Comparison of ENCODE assay signal across 16 cellular contexts in genomic region chr9:129275626-129276247, GRCh38.
DNase-seq lines count a peak whose midpoint lies in the region; ATAC-seq and TF ChIP-seq lines count a peak whose summit lies in the region.
"Had no signal": no experiment of that assay in that cellular context is flagged by ENCODE, and none has a peak within 500 bp of the region (broad histone marks: within the 10 kb centered on the region; RNA-seq: fewer than 3 reads in every experiment).

No MANE protein-coding gene starts in this region.

- no peaks in the 10 kb centered on the region for H3K27me3 ChIP-seq in left lung
- no peaks in the 10 kb centered on the region for H3K27me3 ChIP-seq in aorta (ENCODE audit: control insufficient read depth in 1 of 2, insufficient read depth in 2 of 2, low read length in 1 of 2)
- H3K27me3 ChIP-seq: right atrium auricular region, tibial nerve had no signal

- H3K27ac ChIP-seq in left lung (no peak overlapping the region), aorta (ENCODE audit: low read depth in 1 of 2, low read length in 2 of 2) (no peak overlapping the region)
- H3K27ac ChIP-seq: right atrium auricular region, tibial nerve had no signal

- no peaks in the 10 kb centered on the region for H3K9me3 Mint-ChIP-seq in activated B cell treated with CpG ODN at 0.5 μM for 24 hours
- H3K9me3 Mint-ChIP-seq: activated CD8-positive, alpha-beta T cell treated with anti-CD3 and anti-CD28 coated beads for 36 hours; neural crest cell had no signal

- CTCF ChIA-PET in activated B cell treated with CpG ODN at 0.5 μM for 24 hours (lab: Charles Lee) = interaction anchor here (1.0 kb wide), 1 partner anchor 144 kb away, joined by 3 read pairs; no protein-coding TSS in a partner anchor

- H3K36me3 ChIP-seq in left lung (no peaks in the 10 kb centered on the region), aorta (ENCODE audit: control insufficient read depth in 1 of 2, insufficient read depth in 2 of 2, low read length in 1 of 2) (no peaks in the 10 kb centered on the region)
- H3K36me3 ChIP-seq: right atrium auricular region, tibial nerve had no signal

- intact Hi-C loops in cardiac septum (cut with DNase I) (no loop called here), left ventricle myocardium superior (cut with micrococcal nuclease) (no loop called here), activated B cell treated with CpG ODN at 0.5 μM for 24 hours (cut with micrococcal nuclease) (no loop called here), left lung (cut with DNase I) (no loop called here), aorta (cut with DNase I) (no loop called here)

- no peak overlapping the region for H3K4me3 ChIP-seq in left lung
- H3K4me3 ChIP-seq in aorta (ENCODE audit: low read length in 2 of 2) = no peak overlapping the region
- H3K4me3 ChIP-seq: lung, right atrium auricular region, tibial nerve had no signal

- H3K27ac Mint-ChIP-seq in activated B cell treated with CpG ODN at 0.5 μM for 24 hours = no peak overlapping the region
- H3K27ac Mint-ChIP-seq: activated CD8-positive, alpha-beta T cell treated with anti-CD3 and anti-CD28 coated beads for 36 hours had no signal

- no peaks in the 10 kb centered on the region for H3K36me3 Mint-ChIP-seq in activated B cell treated with CpG ODN at 0.5 μM for 24 hours (ENCODE audit: low read depth)
- H3K36me3 Mint-ChIP-seq: brain had no signal

- 74 to 87% methylated on average over 10 of the region's 10 CpGs for WGBS in aorta, 2 donors

- peak; percentile 10 for DNase-seq in cardiac septum (ENCODE audit: low spot score)
- no peak for DNase-seq in left ventricle myocardium superior
- DNase-seq in activated B cell treated with CpG ODN at 0.5 μM for 24 hours = peak; percentile 7
- DNase-seq in left lung = peak; percentile 3 to 22
- peak; percentile 16 to 23 for DNase-seq in aorta
- DNase-seq in activated gamma-delta T cell treated with Interleukin-2 at 50 U/mL for 16 hours = no peak
- no peak for DNase-seq in DMS 273 (lab: John Stamatoyannopoulos, UW; ENCODE audit: unreplicated experiment)
- DNase-seq: activated CD8-positive, alpha-beta T cell treated with anti-CD3 and anti-CD28 coated beads for 36 hours; effector CD4-positive, alpha-beta T cell; stimulated activated CD4-positive, alpha-beta T cell treated with anti-CD3 and anti-CD28 coated beads, Interleukin-4, amount 100 ng/mL, for 24 hours had no signal

- H3K4me1 ChIP-seq in left lung = peaks cover 3 to 4% of the 10 kb centered on the region in 2 donors
- H3K4me1 ChIP-seq in aorta (ENCODE audit: control insufficient read depth in 1 of 2, insufficient read depth in 2 of 2, low read length in 2 of 2) = no peaks in the 10 kb centered on the region
- H3K4me1 ChIP-seq: right atrium auricular region had no signal

- H3K4me1 Mint-ChIP-seq in activated B cell treated with CpG ODN at 0.5 μM for 24 hours = peaks cover 13% of the 10 kb centered on the region

- no peaks in the 10 kb centered on the region for H3K9me3 ChIP-seq in left lung
- H3K9me3 ChIP-seq in aorta (ENCODE audit: control insufficient read depth, low read length) = no peaks in the 10 kb centered on the region
- H3K9me3 ChIP-seq: right atrium auricular region, tibial nerve had no signal

- TF ChIP-seq CTCF in activated B cell treated with CpG ODN at 0.5 μM for 24 hours (IDR thresholded peaks at IDR 0.05) = no peak
- TF ChIP-seq CTCF in left lung (IDR thresholded peaks at IDR 0.05) = no peak

- no peak overlapping the region for H3K4me3 Mint-ChIP-seq in activated B cell treated with CpG ODN at 0.5 μM for 24 hours
- H3K4me3 Mint-ChIP-seq: activated CD8-positive, alpha-beta T cell treated with anti-CD3 and anti-CD28 coated beads for 36 hours; brain; neural crest cell had no signal

- POLR2A ChIA-PET in activated B cell treated with CpG ODN at 0.5 μM for 24 hours (lab: Charles Lee) = no interaction called here

- H3K27me3 Mint-ChIP-seq in activated B cell treated with CpG ODN at 0.5 μM for 24 hours = peaks cover 51% of the 10 kb centered on the region
- H3K27me3 Mint-ChIP-seq: activated CD8-positive, alpha-beta T cell treated with anti-CD3 and anti-CD28 coated beads for 36 hours had no signal

- ATAC-seq in left ventricle myocardium superior = no peak
- ATAC-seq in activated B cell treated with CpG ODN at 0.5 μM for 24 hours (ENCODE audit: low read depth) = no peak
- no peak for ATAC-seq in left lung
- ATAC-seq in aorta (ENCODE audit: low FRiP score) = no peak
- no peak for ATAC-seq in GM21576 (IDR thresholded peaks at IDR 0.05; ENCODE audit: unreplicated experiment)
- ATAC-seq: activated CD8-positive, alpha-beta T cell treated with anti-CD3 and anti-CD28 coated beads for 36 hours had no signal

Comparison
In these comparisons a context has a peak if more than half of its experiments do, and no peak if none do; other contexts are left out.
1. DNase-seq: peak in cardiac septum (single experiment), activated B cell treated with CpG ODN at 0.5 μM for 24 hours (single experiment), left lung (2 of 2) and aorta (2 of 2); none in left ventricle myocardium superior (single experiment), activated gamma-delta T cell treated with Interleukin-2 at 50 U/mL for 16 hours (single experiment) and DMS 273 (single experiment).